1 cellular context compared by ENCODE assay signal in genomic region chr1:233326319-233326994, GRCh38.
TF ChIP-seq lines count a peak whose summit lies in the region.

No MANE protein-coding gene starts in this region.

TF ChIP-seq in K562, 482 proteins besides CTCF, POLR2A, EP300 and RAD21 (continued from another document):
- TF ChIP-seq RERE (CRISPR knock-in tag; IDR thresholded peaks at IDR 0.05; ENCODE audit: borderline replicate concordance) (no peak), VEZF1 (CRISPR knock-in tag; IDR thresholded peaks at IDR 0.05) (no peak), ZNF79 (CRISPR knock-in tag; IDR thresholded peaks at IDR 0.05; ENCODE audit: low read depth) (no peak), ZNF175 (CRISPR knock-in tag; IDR thresholded peaks at IDR 0.05; ENCODE audit: low read depth) (no peak)
- TF ChIP-seq, protein P1, sequence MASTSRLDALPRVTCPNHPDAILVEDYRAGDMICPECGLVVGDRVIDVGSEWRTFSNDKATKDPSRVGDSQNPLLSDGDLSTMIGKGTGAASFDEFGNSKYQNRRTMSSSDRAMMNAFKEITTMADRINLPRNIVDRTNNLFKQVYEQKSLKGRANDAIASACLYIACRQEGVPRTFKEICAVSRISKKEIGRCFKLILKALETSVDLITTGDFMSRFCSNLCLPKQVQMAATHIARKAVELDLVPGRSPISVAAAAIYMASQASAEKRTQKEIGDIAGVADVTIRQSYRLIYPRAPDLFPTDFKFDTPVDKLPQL (IDR thresholded peaks at IDR 0.05; ENCODE audit: extremely low read depth, insufficient read length): no peak
